Comparison of ENCODE assay signal across 8 cellular contexts in genomic region chr20:44310664-44311639, GRCh38. TPM values are rescaled to one million over a fixed set of nuclear protein-coding genes. Genes with fewer than 3 reads are reported as not detected.
DNase-seq lines count a peak whose midpoint lies in the region; ATAC-seq and TF ChIP-seq lines count a peak whose summit lies in the region.

TSS of gene FITM2 (minus strand) at chr20:44311202. CDS start at chr20:44311148, 54 bp downstream.

- H3K36me3 Mint-ChIP-seq in activated B cell treated with CpG ODN at 0.5 μM for 24 hours (ENCODE audit: low read depth), result peaks cover 10% of the 10 kb centered on the region

- H3K4me1 Mint-ChIP-seq in activated B cell treated with CpG ODN at 0.5 μM for 24 hours, result peaks cover 19% of the 10 kb centered on the region

- peak within 1 kb of the TSS; percentile 85 for H3K27ac Mint-ChIP-seq in activated B cell treated with CpG ODN at 0.5 μM for 24 hours

- DNase-seq in AG09319 (ENCODE audit: extremely low read depth, low read depth) (peak; percentile 93), NCI-H2227 treated with DMSO at 0.1 percent for 48 hours (lab: John Stamatoyannopoulos, UW) (peak; percentile 95), activated B cell treated with CpG ODN at 0.5 μM for 24 hours (peak; percentile 99), iris pigment epithelial cell (ENCODE audit: low read depth) (peak; percentile 95)
- peak; percentile 97 for DNase-seq in central memory CD4-positive, alpha-beta T cell
- peak; percentile 96 to 98 for DNase-seq in stimulated activated CD4-positive, alpha-beta T cell treated with anti-CD3 and anti-CD28 coated beads, Interleukin-12 subunit alpha, Interleukin-12 subunit beta, amount 100 ng/mL, for 24 hours (ENCODE audit: low read depth in 2 of 2)

- peak; percentile 90 for ATAC-seq in HG03175 (IDR thresholded peaks at IDR 0.05; ENCODE audit: unreplicated experiment)
- ATAC-seq in activated B cell treated with CpG ODN at 0.5 μM for 24 hours (ENCODE audit: low read depth), result peak; percentile 97

- H3K9me3 Mint-ChIP-seq in activated B cell treated with CpG ODN at 0.5 μM for 24 hours, result no peaks in the 10 kb centered on the region

- H3K27me3 Mint-ChIP-seq in activated B cell treated with CpG ODN at 0.5 μM for 24 hours, result peaks cover 3% of the 10 kb centered on the region

- peak within 1 kb of the TSS; percentile 91 for H3K4me3 Mint-ChIP-seq in activated B cell treated with CpG ODN at 0.5 μM for 24 hours

- intact Hi-C loops in activated B cell treated with CpG ODN at 0.5 μM for 24 hours (cut with micrococcal nuclease), result loop anchor here (1.0 to 5.0 kb wide), 6 partner anchors 94 to 854 kb away; partner anchors contain the start of genes SERINC3 and SRSF6

- CTCF ChIA-PET in activated B cell treated with CpG ODN at 0.5 μM for 24 hours (lab: Charles Lee), result interaction anchor here (0.7 to 6.2 kb wide), 11 partner anchors 8 to 560 kb away, joined by 3 to 137 read pairs (median 5); partner anchors contain the start of gene OSER1

- TF ChIP-seq CTCF in AG09319 (IDR thresholded peaks at IDR 0.05; ENCODE audit: low read depth, low read length) (peak; percentile 94), activated B cell treated with CpG ODN at 0.5 μM for 24 hours (IDR thresholded peaks at IDR 0.05) (no peak)

- in situ Hi-C loops in GM18951 (cut with MboI; ENCODE audit: low sequenced_read_pairs, unreplicated experiment), result loop anchor here (5.0 kb wide), 1 partner anchor 94 kb away; no protein-coding TSS in a partner anchor

- TF ChIP-seq POLR2A in GM18951 (IDR thresholded peaks at IDR 0.05; ENCODE audit: extremely low read depth, insufficient read depth, insufficient read length), result peak; percentile 68

- POLR2A ChIA-PET in activated B cell treated with CpG ODN at 0.5 μM for 24 hours (lab: Charles Lee), result interaction anchor here (0.6 to 2.2 kb wide), 11 partner anchors 55 to 1005 kb away, joined by 3 to 8 read pairs (median 4); partner anchors contain the start of genes OSER1 and TTPAL

RNA-seq across cellular contexts. Expression of gene FITM2, which starts in this region (rescaled TPM):
- 2.4 and 3.3 TPM in 2 replicates for total RNA-seq in activated B cell treated with CpG ODN at 0.5 μM for 24 hours

Comparison
In these comparisons a context has a peak if more than half of its experiments do, and no peak if none do; other contexts are left out.
1. Peak in every context shown above with its lines: DNase-seq and ATAC-seq.